ENCODE assay signal across 8 cellular contexts in genomic region chr2:201858781-201859180, GRCh38. TPM values are rescaled to one million over a fixed set of nuclear protein-coding genes. Genes with fewer than 3 reads are reported as not detected.
DNase-seq lines count a peak whose midpoint lies in the region; ATAC-seq and TF ChIP-seq lines count a peak whose summit lies in the region.

No MANE protein-coding gene starts in this region.

- TF ChIP-seq CTCF in astrocyte of the spinal cord (IDR thresholded peaks at IDR 0.05; ENCODE audit: low read depth, low read length) (no peak), lower leg skin (IDR thresholded peaks at IDR 0.05) (no peak)

- H3K4me3 ChIP-seq in astrocyte of the spinal cord (ENCODE audit: low read depth, low read length) (no peak overlapping the region), lower leg skin (ENCODE audit: low read depth, poor library complexity, severe bottlenecking) (no peak overlapping the region)

- in situ Hi-C loops in astrocyte of the spinal cord (cut with HindIII; ENCODE audit: low sequenced_read_pairs), result no loop called here
- in situ Hi-C loops in ACHN (cut with HindIII; ENCODE audit: low pct_ligation_motif_present, low pct_unique_long_range_greater_than_20kb, low sequenced_read_pairs), result no loop called here

- peak overlapping the region; percentile 29 to 77 (median 66) for H3K4me3 Mint-ChIP-seq in naive thymus-derived CD8-positive, alpha-beta T cell
- H3K4me3 Mint-ChIP-seq in immature natural killer cell, result no peak overlapping the region

- ATAC-seq in naive thymus-derived CD8-positive, alpha-beta T cell, result peak; percentile 49 to 75

- no peaks in the 10 kb centered on the region for H3K9me3 Mint-ChIP-seq in naive thymus-derived CD8-positive, alpha-beta T cell
- H3K9me3 Mint-ChIP-seq in immature natural killer cell, result no peaks in the 10 kb centered on the region

- peak overlapping the region in 2 of 10 donors; percentile 14 to 25 for H3K27ac Mint-ChIP-seq in naive thymus-derived CD8-positive, alpha-beta T cell
- no peak overlapping the region for H3K27ac Mint-ChIP-seq in immature natural killer cell

- DNase-seq in Ammon's horn (ENCODE audit: low spot score) (peak; percentile 23), NCI-H1417 (lab: John Stamatoyannopoulos, UW) (peak in 2 of 3 experiments; percentile 65 to 83), astrocyte of the spinal cord (ENCODE audit: low read depth, low spot score) (peak; percentile 86), immature natural killer cell (no peak), ACHN (no peak), lower leg skin (ENCODE audit: low spot score in 2 of 2) (no peak), NCI-H2029 (lab: John Stamatoyannopoulos, UW) (no peak)
- DNase-seq in naive thymus-derived CD8-positive, alpha-beta T cell, result peak in 4 of 10 donors; percentile 12 to 65 (median 25)

- H3K36me3 Mint-ChIP-seq in naive thymus-derived CD8-positive, alpha-beta T cell, result no peaks in the 10 kb centered on the region
- no peaks in the 10 kb centered on the region for H3K36me3 Mint-ChIP-seq in immature natural killer cell

- 5 to 7% methylated on average over 11 of the region's 11 CpGs for WGBS in lower leg skin, 2 donors

- peaks cover 12 to 24% (median 16%) of the 10 kb centered on the region in 4 donors for H3K4me1 Mint-ChIP-seq in naive thymus-derived CD8-positive, alpha-beta T cell
- peaks cover 0 to 6% of the 10 kb centered on the region in 2 donors for H3K4me1 Mint-ChIP-seq in immature natural killer cell

- POLR2A ChIA-PET in naive thymus-derived CD8-positive, alpha-beta T cell (lab: Charles Lee), result interaction anchor here (0.6 kb wide), 1 partner anchor 326 kb away, joined by 4 read pairs; no protein-coding TSS in a partner anchor

- intact Hi-C loops in lower leg skin (cut with DNase I; ENCODE audit: low total_unique reads), result no loop called here

- no peak for TF ChIP-seq POLR2A in lower leg skin (IDR thresholded peaks at IDR 0.05)

- H3K27me3 Mint-ChIP-seq in naive thymus-derived CD8-positive, alpha-beta T cell, result peaks cover 9 to 28% (median 11%) of the 10 kb centered on the region in 5 donors
- H3K27me3 Mint-ChIP-seq in immature natural killer cell (ENCODE audit: low read depth in 3 of 3), result peaks cover 0 to 14% (median 7%) of the 10 kb centered on the region in 3 donors

RNA-seq across cellular contexts. Expression of gene CDK15, which starts 52.4 kb away (rescaled TPM):
- not detected for total RNA-seq in naive thymus-derived CD8-positive, alpha-beta T cell
- polyA plus RNA-seq in naive thymus-derived CD8-positive, alpha-beta T cell, result not detected
- polyA plus RNA-seq in immature natural killer cell, result not detected
- total RNA-seq in lower leg skin, result under 1 TPM; 0.27 to 0.91 (median 0.38) TPM

Comparison
In these comparisons a context has a peak if more than half of its experiments do, and no peak if none do; other contexts are left out.
1. DNase-seq: peak in Ammon's horn (single experiment), NCI-H1417 (2 of 3) and astrocyte of the spinal cord (single experiment); none in immature natural killer cell (0 of 3), ACHN (single experiment), lower leg skin (0 of 2) and NCI-H2029 (single experiment).
2. H3K4me3 Mint-ChIP-seq: peak in naive thymus-derived CD8-positive, alpha-beta T cell (10 of 10); none in immature natural killer cell (0 of 5).